In the genomic region with DNA sequence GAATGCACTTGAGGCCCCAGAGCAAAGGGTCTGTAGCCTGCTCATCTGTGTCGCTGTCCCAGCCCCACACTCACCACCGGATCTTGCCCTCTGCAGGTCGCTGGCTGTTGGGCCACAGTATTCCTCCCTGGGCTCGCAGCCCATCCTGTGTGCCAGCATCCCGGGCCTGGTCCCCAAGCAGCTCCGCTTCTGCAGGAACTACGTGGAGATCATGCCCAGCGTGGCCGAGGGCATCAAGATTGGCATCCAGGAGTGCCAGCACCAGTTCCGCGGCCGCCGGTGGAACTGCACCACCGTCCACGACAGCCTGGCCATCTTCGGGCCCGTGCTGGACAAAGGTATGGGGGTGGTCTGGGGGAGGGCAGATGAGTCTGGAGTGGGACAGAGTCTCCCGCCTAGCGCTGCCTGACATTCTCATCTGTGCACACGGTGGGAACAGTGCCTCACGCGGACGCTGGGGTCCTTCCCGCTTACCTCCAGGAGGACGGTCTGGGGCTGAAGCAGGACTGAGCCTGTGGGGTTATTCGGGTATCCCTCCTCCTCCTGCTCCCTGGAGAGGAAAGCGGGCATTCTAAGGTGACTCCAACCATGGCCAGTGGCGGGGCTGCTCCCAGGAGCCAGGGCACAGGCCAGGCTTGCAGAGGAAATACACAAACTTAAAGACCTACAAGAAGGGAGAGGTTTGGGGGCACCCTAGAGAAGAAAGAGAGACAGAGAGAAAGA, we compare ENCODE assay signal across 33 cellular contexts. TPM values are rescaled to one million over a fixed set of nuclear protein-coding genes. Genes with fewer than 3 reads are reported as not detected.
DNase-seq lines count a peak whose midpoint lies in the region; ATAC-seq, FAIRE-seq and TF ChIP-seq lines count a peak whose summit lies in the region.
"Had no signal": no experiment of that assay in that cellular context is flagged by ENCODE, and none has a peak within 500 bp of the region (broad histone marks: within the 10 kb centered on the region; RNA-seq: fewer than 3 reads in every experiment).

No MANE protein-coding gene starts in this region.

- no peak overlapping the region for H2BK15ac ChIP-seq in neuronal stem cell (ENCODE audit: low read length)

- H3K27ac ChIP-seq in A549: no peak overlapping the region
- no peak overlapping the region for H3K27ac ChIP-seq in neuronal stem cell (replicated peaks; ENCODE audit: low read length)
- no peak overlapping the region for H3K27ac ChIP-seq in ovary
- H3K27ac ChIP-seq: epithelial cell of prostate, parathyroid adenoma, PC-9, right atrium auricular region, WERI-Rb-1 had no signal

- H3K4me1 Mint-ChIP-seq in chondrocyte (ENCODE audit: low read depth) (no peaks in the 10 kb centered on the region), T-cell (no peaks in the 10 kb centered on the region)
- H3K4me1 Mint-ChIP-seq: activated CD4-positive, alpha-beta T cell treated with anti-CD3 and anti-CD28 coated beads, Interleukin-2, amount 10 ng/mL, durations not matched to agents 7 days and 5 days; CD4-positive, alpha-beta memory T cell; stimulated activated effector memory CD8-positive, alpha-beta T cell treated with anti-CD3 and anti-CD28 coated beads, Interleukin-12 subunit alpha, Interleukin-12 subunit beta, amount 100 ng/mL, for 72 hours had no signal

- H2BK12ac ChIP-seq in neuronal stem cell (ENCODE audit: low read length): peak overlapping the region; percentile 33

- no peak overlapping the region for H2AK5ac ChIP-seq in neuronal stem cell (ENCODE audit: low read depth, low read length)

- H3K27me3 ChIP-seq in neuronal stem cell (ENCODE audit: control insufficient read depth in 3 of 3, insufficient read depth in 3 of 3, low read depth in 1 of 3, low read length in 3 of 3) (peaks cover 0 to 10% (median 4%) of the 10 kb centered on the region in 3 experiments), ovary (no peaks in the 10 kb centered on the region)
- H3K27me3 ChIP-seq: right atrium auricular region had no signal

- H3K27ac Mint-ChIP-seq in chondrocyte (ENCODE audit: unreplicated experiment) (no peak overlapping the region), T-cell (no peak overlapping the region)
- H3K27ac Mint-ChIP-seq: activated CD4-positive, alpha-beta T cell treated with anti-CD3 and anti-CD28 coated beads, Interleukin-2, amount 10 ng/mL, durations not matched to agents 7 days and 5 days; stimulated activated effector memory CD8-positive, alpha-beta T cell treated with anti-CD3 and anti-CD28 coated beads, Interleukin-12 subunit alpha, Interleukin-12 subunit beta, amount 100 ng/mL, for 72 hours had no signal

- CTCF ChIA-PET in A549 (lab: Yijun Ruan, JAX): no interaction called here
- CTCF ChIA-PET in T-cell (lab: Charles Lee): interaction anchor here in 1 of 2 donors (0.6 kb wide), 1 partner anchor 383 kb away, joined by 3 read pairs; no protein-coding TSS in a partner anchor

- TF ChIP-seq RAD21 in A549 (conservative IDR thresholded peaks at IDR 0.05 in 1 of 2, IDR thresholded peaks at IDR 0.05 in 1 of 2): no peak

- H3K4me3 Mint-ChIP-seq in chondrocyte (ENCODE audit: unreplicated experiment) (no peak overlapping the region), T-cell (no peak overlapping the region)
- H3K4me3 Mint-ChIP-seq: activated CD4-positive, alpha-beta T cell treated with anti-CD3 and anti-CD28 coated beads, Interleukin-2, amount 10 ng/mL, durations not matched to agents 7 days and 5 days; CD4-positive, alpha-beta memory T cell; stimulated activated effector memory CD8-positive, alpha-beta T cell treated with anti-CD3 and anti-CD28 coated beads, Interleukin-12 subunit alpha, Interleukin-12 subunit beta, amount 100 ng/mL, for 72 hours had no signal

- H3K4me1 ChIP-seq in A549: no peaks in the 10 kb centered on the region
- H3K4me1 ChIP-seq in neuronal stem cell (ENCODE audit: control insufficient read depth in 2 of 2, insufficient read depth in 1 of 2, low read depth in 1 of 2, low read length in 2 of 2): no peaks in the 10 kb centered on the region
- no peaks in the 10 kb centered on the region for H3K4me1 ChIP-seq in ovary (ENCODE audit: insufficient read depth)
- H3K4me1 ChIP-seq: parathyroid adenoma, right atrium auricular region had no signal

- POLR2A ChIA-PET in A549 (lab: Yijun Ruan, JAX): no interaction called here
- POLR2A ChIA-PET in T-cell (lab: Charles Lee): no interaction called here

- no peak for TF ChIP-seq CTCF in A549 (IDR thresholded peaks at IDR 0.05)
- no peak for TF ChIP-seq CTCF in chondrocyte (IDR thresholded peaks at IDR 0.05)
- TF ChIP-seq CTCF in ovary (IDR thresholded peaks at IDR 0.05): no peak

- peak overlapping the region; percentile 59 for H3K14ac ChIP-seq in neuronal stem cell (ENCODE audit: low read length)

- H3K9me3 ChIP-seq in A549: peaks cover 4% of the 10 kb centered on the region; the same call in 1 of the 3 replicates
- no peaks in the 10 kb centered on the region for H3K9me3 ChIP-seq in neuronal stem cell (replicated peaks in 1 of 2; ENCODE audit: control insufficient read depth in 2 of 2, insufficient read depth in 1 of 2, low read depth in 1 of 2, low read length in 2 of 2)
- H3K9me3 ChIP-seq in ovary: no peaks in the 10 kb centered on the region

- 69% methylated on average over 19 of the region's 28 CpGs for WGBS in A549 (ENCODE audit: missing lambda C conversion rate)
- no CpG with 5 or more reads among the region's 28 CpGs for WGBS in neuronal stem cell (ENCODE audit: extremely low coverage in 2 of 2, insufficient read length in 2 of 2, insufficient replicate concordance in 1 of 2), 2 donors
- WGBS in ovary, 3 donors: 82 to 89% (median 89%) methylated on average over 28 of the region's 28 CpGs

- peaks cover 35% of the 10 kb centered on the region for H3K27me3 Mint-ChIP-seq in chondrocyte (ENCODE audit: low read depth)
- H3K27me3 Mint-ChIP-seq in T-cell: peaks cover 0 to 8% of the 10 kb centered on the region in 2 donors

- H3K9ac ChIP-seq in neuronal stem cell (ENCODE audit: low read depth, low read length, poor library complexity): no peak overlapping the region
- H3K9ac ChIP-seq: parathyroid adenoma had no signal

- intact Hi-C loops in ovary (cut with DNase I): no loop called here

- H3K9me3 Mint-ChIP-seq in chondrocyte (ENCODE audit: low read depth) (peaks cover 11% of the 10 kb centered on the region), T-cell (no peaks in the 10 kb centered on the region)
- H3K9me3 Mint-ChIP-seq: activated CD4-positive, alpha-beta T cell treated with anti-CD3 and anti-CD28 coated beads, Interleukin-2, amount 10 ng/mL, durations not matched to agents 7 days and 5 days; CD4-positive, alpha-beta memory T cell; stimulated activated effector memory CD8-positive, alpha-beta T cell treated with anti-CD3 and anti-CD28 coated beads, Interleukin-12 subunit alpha, Interleukin-12 subunit beta, amount 100 ng/mL, for 72 hours had no signal

- no peak overlapping the region for H2AFZ ChIP-seq in neuronal stem cell (ENCODE audit: low read length)
- H2AFZ ChIP-seq: parathyroid adenoma, PC-9 had no signal

- H3K79me1 ChIP-seq in neuronal stem cell (ENCODE audit: low read depth, low read length): no peaks in the 10 kb centered on the region

- TF ChIP-seq EP300 in A549 (IDR thresholded peaks at IDR 0.05) (no peak), ovary (IDR thresholded peaks at IDR 0.05) (no peak)

- H3K4ac ChIP-seq in neuronal stem cell (ENCODE audit: low read length): no peak overlapping the region

- H3K4me3 ChIP-seq in A549: no peak overlapping the region
- H3K4me3 ChIP-seq in neuronal stem cell (ENCODE audit: low read length in 2 of 2): no peak overlapping the region
- H3K4me3 ChIP-seq in ovary: no peak overlapping the region
- H3K4me3 ChIP-seq: PC-9, right atrium auricular region had no signal

- H3K36me3 ChIP-seq in neuronal stem cell (replicated peaks in 1 of 2; ENCODE audit: control insufficient read depth in 2 of 2, insufficient read depth in 2 of 2, low read length in 2 of 2) (no peaks in the 10 kb centered on the region), ovary (no peaks in the 10 kb centered on the region)
- H3K36me3 ChIP-seq: right atrium auricular region, WERI-Rb-1 had no signal

- peak overlapping the region; percentile 7 for H3K18ac ChIP-seq in neuronal stem cell (ENCODE audit: low read length)

- H3K36me3 Mint-ChIP-seq in chondrocyte (ENCODE audit: low read depth) (no peaks in the 10 kb centered on the region), T-cell (no peaks in the 10 kb centered on the region)
- H3K36me3 Mint-ChIP-seq: CD4-positive, alpha-beta memory T cell; stimulated activated effector memory CD8-positive, alpha-beta T cell treated with anti-CD3 and anti-CD28 coated beads, Interleukin-12 subunit alpha, Interleukin-12 subunit beta, amount 100 ng/mL, for 72 hours had no signal

- DNase-seq in activated CD8-positive, alpha-beta memory T cell treated with anti-CD3 and anti-CD28 coated beads, Interleukin-2, amount 50 U/mL, for 48 hours: peak; percentile 33
- DNase-seq in activated CD8-positive, alpha-beta memory T cell treated with anti-CD3 and anti-CD28 coated beads for 24 hours: no peak
- no peak for DNase-seq in A549 (ENCODE audit: low read depth in 1 of 2, low spot score in 1 of 2)
- DNase-seq in chondrocyte (ENCODE audit: low spot score): peak; percentile 93
- DNase-seq in neuronal stem cell (ENCODE audit: low spot score): no peak
- no peak for DNase-seq in ovary
- DNase-seq in NCI-H748 (lab: John Stamatoyannopoulos, UW; ENCODE audit: unreplicated experiment): no peak
- no peak for DNase-seq in T-cell
- DNase-seq: activated CD4-positive, alpha-beta T cell treated with anti-CD3 and anti-CD28 coated beads, Interleukin-2, amount 10 ng/mL, durations not matched to agents 7 days and 5 days; activated gamma-delta T cell treated with Interleukin-2 at 50 U/mL for 16 hours; AML-193; amniotic stem cell; CD4-positive, alpha-beta memory T cell; effector CD4-positive, alpha-beta T cell; GOT3; NCI-H146; PC-9; SHP77 treated with DMSO at 0.1 percent for 48 hours; stimulated activated CD4-positive, alpha-beta T cell treated with anti-CD3 and anti-CD28 coated beads, Interleukin-12 subunit alpha, Interleukin-12 subunit beta, amount 100 ng/mL, for 4 hours; stimulated activated CD4-positive, alpha-beta T cell treated with anti-CD3 and anti-CD28 coated beads, Interleukin-4, amount 100 ng/mL, for 24 hours; T1000; WERI-Rb-1 had no signal

- no peak overlapping the region for H4K91ac ChIP-seq in neuronal stem cell (ENCODE audit: low read depth, low read length, poor library complexity)

- H3K4me2 ChIP-seq in A549: no peak overlapping the region
- H3K4me2 ChIP-seq in neuronal stem cell (ENCODE audit: insufficient read depth, low read length, poor library complexity, severe bottlenecking): no peak overlapping the region
- H3K4me2 ChIP-seq: PC-9 had no signal

- no peak overlapping the region for H2BK5ac ChIP-seq in neuronal stem cell (ENCODE audit: low read length)

- no peak overlapping the region for H2BK120ac ChIP-seq in neuronal stem cell (ENCODE audit: low read depth, low read length)

- FAIRE-seq in A549 (lab: Jason Lieb, UNC): no peak
- FAIRE-seq: A204.1, colon, keratinocyte had no signal

- TF ChIP-seq POLR2A in A549 (IDR thresholded peaks at IDR 0.05; ENCODE audit: low read length): no peak
- no peak for TF ChIP-seq POLR2A in ovary (IDR thresholded peaks at IDR 0.05)

- peak overlapping the region; percentile 44 for H3K23ac ChIP-seq in neuronal stem cell (ENCODE audit: low read depth, low read length, poor library complexity)

- ATAC-seq in A549: peak; percentile 28 to 70; a peak in 4 of 6 replicates
- no peak for ATAC-seq in T-cell (replicated peaks in 1 of 4)
- ATAC-seq: stimulated activated effector memory CD8-positive, alpha-beta T cell treated with anti-CD3 and anti-CD28 coated beads, Interleukin-12 subunit alpha, Interleukin-12 subunit beta, amount 100 ng/mL, for 72 hours had no signal

- H4K8ac ChIP-seq in neuronal stem cell (ENCODE audit: low read depth, low read length): no peak overlapping the region

RNA-seq across cellular contexts. Expression of a gene that starts 15.9 kb away (rescaled TPM):
- polyA plus RNA-seq in A549 (2011; rRNA removed) (not detected in 2 replicates), A549 (2017; fragmentation: RNase III; extraction: RNeasy Plus Mini Kit Qiagen cat#74134 plus additional on column Dnase treatment) (not detected in 3 replicates), ovary (not detected)
- 0.01 TPM in 1 of 2 replicates, not detected in the other for polyA plus RNA-seq in A549 (2012; cell fraction: cytosol; rRNA removed)
- polyA plus RNA-seq in A549 (2012; cell fraction: nucleus; rRNA removed): 0.02 TPM in 1 of 2 replicates, not detected in the other
- polyA minus RNA-seq in A549 (2011; rRNA and poly(A)+ RNA removed): not detected in 2 replicates
- total RNA-seq in chondrocyte (not detected in 3 replicates), ovary (not detected), T-cell (under 1 TPM in 2 of 5 donors, not detected in 3; 0.10 to 0.28 TPM)
- polyA plus RNA-seq in neuronal stem cell (2013, experiment 1 of 2): 0.01 TPM
- 0.01 TPM for polyA plus RNA-seq in neuronal stem cell (2013, experiment 2 of 2)
- total RNA-seq: activated CD4-positive, alpha-beta T cell treated with anti-CD3 and anti-CD28 coated beads, Interleukin-2, amount 10 ng/mL, durations not matched to agents 7 days and 5 days; CD4-positive, alpha-beta memory T cell; glomerular endothelial cell; lung microvascular endothelial cell; NCI-H460; right atrium auricular region; urinary bladder had no signal
- polyA plus RNA-seq: CD4-positive, alpha-beta memory T cell; urinary bladder had no signal

RNA-seq across cellular contexts. Expression of a gene that starts 59.8 kb away (rescaled TPM):
- polyA plus RNA-seq in A549 (2011; rRNA removed) (333 and 376 TPM in 2 replicates), A549 (2017; fragmentation: RNase III; extraction: RNeasy Plus Mini Kit Qiagen cat#74134 plus additional on column Dnase treatment) (297 to 313 TPM (median 308 TPM) in 3 replicates), ovary (100 to 1,000 TPM; 179 to 307 TPM)
- 669 and 696 TPM in 2 replicates for polyA plus RNA-seq in A549 (2012; cell fraction: cytosol; rRNA removed)
- 541 and 746 TPM in 2 replicates for polyA plus RNA-seq in A549 (2012; cell fraction: nucleus; rRNA removed)
- polyA minus RNA-seq in A549 (2011; rRNA and poly(A)+ RNA removed): 582 and 626 TPM in 2 replicates
- total RNA-seq in chondrocyte (339 to 392 TPM (median 351 TPM) in 3 replicates), ovary (100 to 1,000 TPM; 209 to 345 (median 285) TPM), T-cell (100 to 1,000 TPM; 232 to 309 (median 258) TPM)
- polyA plus RNA-seq in neuronal stem cell (2013, experiment 1 of 2): 267 TPM
- polyA plus RNA-seq in neuronal stem cell (2013, experiment 2 of 2): 266 TPM

Comparison
In these comparisons a context has a peak if more than half of its experiments do, and no peak if none do; other contexts are left out.
1. DNase-seq: peak in activated CD8-positive, alpha-beta memory T cell treated with anti-CD3 and anti-CD28 coated beads, Interleukin-2, amount 50 U/mL, for 48 hours (single experiment) and chondrocyte (single experiment); none in activated CD8-positive, alpha-beta memory T cell treated with anti-CD3 and anti-CD28 coated beads for 24 hours (single experiment), A549 (0 of 2), neuronal stem cell (single experiment), ovary (0 of 5), NCI-H748 (single experiment) and T-cell (0 of 34).
2. ATAC-seq: peak in A549 (2 of 2); none in T-cell (0 of 4).